ENCODE assay signal across 8 cellular contexts in genomic region chrX:16718824-16719333, GRCh38. TPM values are rescaled to one million over a fixed set of nuclear protein-coding genes. Genes with fewer than 3 reads are reported as not detected.
DNase-seq lines count a peak whose midpoint lies in the region; ATAC-seq, FAIRE-seq and TF ChIP-seq lines count a peak whose summit lies in the region.

No MANE protein-coding gene starts in this region.

- peaks cover 19% of the 10 kb centered on the region for H3K4me1 Mint-ChIP-seq in activated T-helper 2 cell treated with anti-CD3 and anti-CD28 coated beads, Interferon-gamma antibody, Interleukin-2, Interleukin-4, amounts not matched to agents 10 μg/mL and 5 μg/mL and 100 μg/mL, durations not matched to agents 14 hours and 24 hours and 36 hours (ENCODE audit: low read depth)

- H3K9me3 Mint-ChIP-seq in activated T-helper 2 cell treated with anti-CD3 and anti-CD28 coated beads, Interferon-gamma antibody, Interleukin-2, Interleukin-4, amounts not matched to agents 10 μg/mL and 5 μg/mL and 100 μg/mL, durations not matched to agents 14 hours and 24 hours and 36 hours: no peaks in the 10 kb centered on the region

- H3K36me3 ChIP-seq in left lung: no peaks in the 10 kb centered on the region
- H3K36me3 ChIP-seq in urinary bladder (ENCODE audit: insufficient read depth): no peaks in the 10 kb centered on the region

- intact Hi-C loops in activated T-helper 2 cell treated with anti-CD3 and anti-CD28 coated beads, Interferon-gamma antibody, Interleukin-2, Interleukin-4, amounts not matched to agents 10 μg/mL and 5 μg/mL and 100 μg/mL, durations not matched to agents 14 hours and 24 hours and 36 hours (cut with micrococcal nuclease): loop anchor here (2.0 to 10.0 kb wide), 3 partner anchors 68 to 964 kb away; partner anchors contain the start of gene TXLNG
- intact Hi-C loops in left lung (cut with DNase I): no loop called here

- H3K27ac Mint-ChIP-seq in activated T-helper 2 cell treated with anti-CD3 and anti-CD28 coated beads, Interferon-gamma antibody, Interleukin-2, Interleukin-4, amounts not matched to agents 10 μg/mL and 5 μg/mL and 100 μg/mL, durations not matched to agents 14 hours and 24 hours and 36 hours: peak overlapping the region; percentile 90

- no peaks in the 10 kb centered on the region for H3K27me3 Mint-ChIP-seq in activated T-helper 2 cell treated with anti-CD3 and anti-CD28 coated beads, Interferon-gamma antibody, Interleukin-2, Interleukin-4, amounts not matched to agents 10 μg/mL and 5 μg/mL and 100 μg/mL, durations not matched to agents 14 hours and 24 hours and 36 hours (ENCODE audit: low read depth)

- peak overlapping the region; percentile 56 to 74 for H3K4me3 ChIP-seq in left lung
- peak overlapping the region; percentile 31 for H3K4me3 ChIP-seq in urinary bladder (ENCODE audit: low read depth, low read length)

- H3K27me3 ChIP-seq in left lung: no peaks in the 10 kb centered on the region

- H3K27ac ChIP-seq in left lung (peak overlapping the region; percentile 87 to 91), urinary bladder (ENCODE audit: low read depth) (peak overlapping the region; percentile 96)

- FAIRE-seq in GM12892 (lab: Jason Lieb, UNC): no peak

- H3K36me3 Mint-ChIP-seq in activated T-helper 2 cell treated with anti-CD3 and anti-CD28 coated beads, Interferon-gamma antibody, Interleukin-2, Interleukin-4, amounts not matched to agents 10 μg/mL and 5 μg/mL and 100 μg/mL, durations not matched to agents 14 hours and 24 hours and 36 hours (ENCODE audit: low read depth): peaks cover 10% of the 10 kb centered on the region

- H3K4me3 Mint-ChIP-seq in activated T-helper 2 cell treated with anti-CD3 and anti-CD28 coated beads, Interferon-gamma antibody, Interleukin-2, Interleukin-4, amounts not matched to agents 10 μg/mL and 5 μg/mL and 100 μg/mL, durations not matched to agents 14 hours and 24 hours and 36 hours (ENCODE audit: low read depth): peak overlapping the region; percentile 90

- WGBS in urinary bladder: 10% methylated on average over 6 of the region's 6 CpGs

- no peak for TF ChIP-seq POLR2A in GM12892 (IDR thresholded peaks at IDR 0.05; ENCODE audit: low read depth, low read length)

- TF ChIP-seq CTCF in left lung (IDR thresholded peaks at IDR 0.05): no peak

- ATAC-seq in GM18909 (IDR thresholded peaks at IDR 0.05; ENCODE audit: poor library complexity, unreplicated experiment): peak; percentile 36
- peak; percentile 36 for ATAC-seq in HG02970 (IDR thresholded peaks at IDR 0.05; ENCODE audit: low FRiP score, unreplicated experiment)
- no peak for ATAC-seq in left lung

- no peaks in the 10 kb centered on the region for H3K9me3 ChIP-seq in left lung

- peaks cover 3 to 9% of the 10 kb centered on the region in 2 donors for H3K4me1 ChIP-seq in left lung
- no peaks in the 10 kb centered on the region for H3K4me1 ChIP-seq in urinary bladder (ENCODE audit: insufficient read depth)

- DNase-seq in activated T-helper 2 cell treated with anti-CD3 and anti-CD28 coated beads, Interferon-gamma antibody, Interleukin-2, Interleukin-4, amounts not matched to agents 10 μg/mL and 5 μg/mL and 100 μg/mL, durations not matched to agents 14 hours and 24 hours and 36 hours (ENCODE audit: low spot score): no peak
- DNase-seq in left lung: no peak
- no peak for DNase-seq in GM12892 (ENCODE audit: insufficient read length)
- no peak for DNase-seq in iPS-NIHi11 (ENCODE audit: low spot score)
- no peak for DNase-seq in KG1 (lab: John Stamatoyannopoulos, UW)

RNA-seq across cellular contexts. Expression of gene SYAP1, which starts 0.5 kb away (rescaled TPM):
- 21.3 and 22.6 TPM in 2 replicates for total RNA-seq in activated T-helper 2 cell treated with anti-CD3 and anti-CD28 coated beads, Interferon-gamma antibody, Interleukin-2, Interleukin-4, amounts not matched to agents 10 μg/mL and 5 μg/mL and 100 μg/mL, durations not matched to agents 14 hours and 24 hours and 36 hours
- total RNA-seq in left lung (10 to 100 TPM; 25.8 to 36.9 TPM), urinary bladder (29.9 TPM)
- polyA plus RNA-seq in urinary bladder: 9.5 TPM
- polyA plus RNA-seq in GM12892 (2012; ENCODE audit: missing spikeins): 17.4 TPM

RNA-seq across cellular contexts. Expression of gene CTPS2, which starts 6.4 kb away (rescaled TPM):
- total RNA-seq in activated T-helper 2 cell treated with anti-CD3 and anti-CD28 coated beads, Interferon-gamma antibody, Interleukin-2, Interleukin-4, amounts not matched to agents 10 μg/mL and 5 μg/mL and 100 μg/mL, durations not matched to agents 14 hours and 24 hours and 36 hours: 7.7 and 9.3 TPM in 2 replicates
- total RNA-seq in left lung: 10 to 100 TPM; 10.2 to 15.7 TPM
- 38.8 TPM for total RNA-seq in urinary bladder
- polyA plus RNA-seq in urinary bladder: 9.9 TPM
- polyA plus RNA-seq in GM12892 (2012; ENCODE audit: missing spikeins): 11.4 TPM
